ENCODE assay signal across 17 cellular contexts in genomic region chr12:58288191-58288590, GRCh38.
DNase-seq lines count a peak whose midpoint lies in the region; ATAC-seq and TF ChIP-seq lines count a peak whose summit lies in the region.
"Had no signal": no experiment of that assay in that cellular context is flagged by ENCODE, and none has a peak within 500 bp of the region (broad histone marks: within the 10 kb centered on the region; RNA-seq: fewer than 3 reads in every experiment).

No MANE protein-coding gene starts in this region.

- POLR2A ChIA-PET in AG04449 (lab: Yijun Ruan, JAX): no interaction called here

- no peak for ATAC-seq in GM21447 (IDR thresholded peaks at IDR 0.05; ENCODE audit: unreplicated experiment)
- ATAC-seq: activated CD8-positive, alpha-beta memory T cell treated with anti-CD3 and anti-CD28 coated beads, Interleukin-2, amount 10 ng/mL, durations not matched to agents 7 days and 5 days; left colon had no signal

- DNase-seq in AG04449 (ENCODE audit: low read depth, low spot score) (peak; percentile 26), DMS 273 (lab: John Stamatoyannopoulos, UW; ENCODE audit: unreplicated experiment) (peak; percentile 94), NCI-H2171 (lab: John Stamatoyannopoulos, UW) (peak; percentile 92), fibroblast of gingiva (ENCODE audit: low read depth) (peak; percentile 88), NCI-H774 (lab: John Stamatoyannopoulos, UW) (no peak), NCI-H748 (lab: John Stamatoyannopoulos, UW; ENCODE audit: unreplicated experiment) (no peak)
- no peak for DNase-seq in stimulated activated CD8-positive, alpha-beta memory T cell treated with anti-CD3 and anti-CD28 coated beads, Interleukin-4, amount 100 ng/mL, for 48 hours
- DNase-seq: activated CD4-positive, alpha-beta T cell treated with anti-CD3 and anti-CD28 coated beads for 4 hours; activated CD8-positive, alpha-beta memory T cell treated with anti-CD3 and anti-CD28 coated beads, Interleukin-2, amount 10 ng/mL, durations not matched to agents 7 days and 5 days; activated naive CD8-positive, alpha-beta T cell treated with anti-CD3 and anti-CD28 coated beads for 36 hours; left colon; midbrain; NK-92 treated with Interleukin-12 subunit alpha and Interleukin-12 subunit beta, amount 100 ng/mL, for 24 hours; Peyer's patch; stimulated activated CD4-positive, alpha-beta T cell treated with anti-CD3 and anti-CD28 coated beads, Interleukin-4, amount 100 ng/mL, for 24 hours had no signal

- no peak overlapping the region for H3K4me3 ChIP-seq in AG04449 (ENCODE audit: low read depth, low read length)
- H3K4me3 ChIP-seq: breast epithelium, Peyer's patch had no signal

- CTCF ChIA-PET in AG04449 (lab: Yijun Ruan, JAX): no interaction called here

- TF ChIP-seq CTCF in AG04449 (IDR thresholded peaks at IDR 0.05; ENCODE audit: insufficient read depth, low read length, missing control alignments): no peak

Comparison
In these comparisons a context has a peak if more than half of its experiments do, and no peak if none do; other contexts are left out.
1. DNase-seq: peak in AG04449 (single experiment), DMS 273 (single experiment), NCI-H2171 (single experiment) and fibroblast of gingiva (single experiment); none in NCI-H774 (single experiment), stimulated activated CD8-positive, alpha-beta memory T cell treated with anti-CD3 and anti-CD28 coated beads, Interleukin-4, amount 100 ng/mL, for 48 hours (single experiment) and NCI-H748 (single experiment).